In genomic region chr7:155374276-155375252, GRCh38 we compare ENCODE assay signal across 11 cellular contexts.
DNase-seq lines count a peak whose midpoint lies in the region; ATAC-seq and TF ChIP-seq lines count a peak whose summit lies in the region.
"Had no signal": no experiment of that assay in that cellular context is flagged by ENCODE, and none has a peak within 500 bp of the region (broad histone marks: within the 10 kb centered on the region; RNA-seq: fewer than 3 reads in every experiment).

No MANE protein-coding gene starts in this region.

- H3K27me3 ChIP-seq in heart left ventricle (peaks cover 66 to 100% (median 98%) of the 10 kb centered on the region in 9 donors), right atrium auricular region (peaks cover 56 to 92% of the 10 kb centered on the region in 2 donors), upper lobe of right lung (peaks cover 98% of the 10 kb centered on the region), thyroid gland (peaks cover 66% of the 10 kb centered on the region)

- no peak overlapping the region for H3K27ac ChIP-seq in heart left ventricle
- no peak overlapping the region for H3K27ac ChIP-seq in right atrium auricular region
- no peak overlapping the region for H3K27ac ChIP-seq in upper lobe of right lung
- no peak overlapping the region for H3K27ac ChIP-seq in thyroid gland
- H3K27ac ChIP-seq: VCaP had no signal

- peaks cover 5% of the 10 kb centered on the region for H3K36me3 Mint-ChIP-seq in natural killer cell treated with Interleukin-12 subunit alpha and Interleukin-12 subunit beta and Interleukin-15 and Interleukin-18, amount 100 ng/mL, for 72 hours

- 1 to 4% (median 2%) methylated on average over 63 to 110 of the region's 110 CpGs for WGBS in heart left ventricle, 4 donors
- WGBS in thyroid gland, 2 donors, result 3 to 6% methylated on average over 48 to 76 of the region's 110 CpGs

- H3K27me3 Mint-ChIP-seq in natural killer cell treated with Interleukin-12 subunit alpha and Interleukin-12 subunit beta and Interleukin-15 and Interleukin-18, amount 100 ng/mL, for 72 hours, result peaks cover 59 to 78% of the 10 kb centered on the region in 2 donors

- H3K4me3 ChIP-seq in heart left ventricle, result peak overlapping the region; percentile 14 to 41 (median 31)
- peak overlapping the region in 1 of 2 donors; percentile 38 for H3K4me3 ChIP-seq in right atrium auricular region
- H3K4me3 ChIP-seq in astrocyte of the cerebellum (ENCODE audit: low read depth, low read length), result peak overlapping the region; percentile 9
- H3K4me3 ChIP-seq in upper lobe of right lung, result peak overlapping the region; percentile 35
- peak overlapping the region in 1 of 3 donors; percentile 23 for H3K4me3 ChIP-seq in thyroid gland (replicated peaks in 1 of 3)
- H3K4me3 ChIP-seq: MG63 had no signal

- intact Hi-C loops in heart left ventricle (cut with DNase I), result loop anchor here in 1 of 10 donors (10.0 kb wide), 1 partner anchor 80 kb away; the partner anchor contains the start of gene EN2
- intact Hi-C loops in upper lobe of right lung (cut with DNase I), result no loop called here
- intact Hi-C loops in thyroid gland (cut with DNase I), result no loop called here

- ATAC-seq in heart left ventricle (no peak), upper lobe of right lung (no peak), GM18861 (IDR thresholded peaks at IDR 0.05; ENCODE audit: unreplicated experiment) (no peak)
- ATAC-seq in natural killer cell treated with Interleukin-12 subunit alpha and Interleukin-12 subunit beta and Interleukin-15 and Interleukin-18, amount 100 ng/mL, for 72 hours, result no peak

- H3K36me3 ChIP-seq in heart left ventricle (no peaks in the 10 kb centered on the region), right atrium auricular region (no peaks in the 10 kb centered on the region), upper lobe of right lung (no peaks in the 10 kb centered on the region), thyroid gland (no peaks in the 10 kb centered on the region)
- H3K36me3 ChIP-seq: MG63 had no signal

- DNase-seq in heart left ventricle, result peak in 1 of 5 donors; percentile 54
- no peak for DNase-seq in right atrium auricular region (ENCODE audit: low spot score)
- DNase-seq in astrocyte of the cerebellum (ENCODE audit: low read depth), result no peak
- DNase-seq in natural killer cell treated with Interleukin-12 subunit alpha and Interleukin-12 subunit beta and Interleukin-15 and Interleukin-18, amount 100 ng/mL, for 72 hours (ENCODE audit: low spot score), result no peak
- DNase-seq in upper lobe of right lung, result no peak
- no peak for DNase-seq in central memory CD4-positive, alpha-beta T cell
- DNase-seq in thyroid gland, result no peak
- DNase-seq: MG63, midbrain had no signal

- H3K4me1 ChIP-seq in heart left ventricle (peaks cover 0 to 60% (median 40%) of the 10 kb centered on the region in 12 donors), right atrium auricular region (peaks cover 0 to 54% of the 10 kb centered on the region in 2 donors), upper lobe of right lung (peaks cover 37% of the 10 kb centered on the region), thyroid gland (peaks cover 23 to 49% of the 10 kb centered on the region in 2 donors)

- peaks cover 23 to 32% of the 10 kb centered on the region in 2 donors for H3K4me1 Mint-ChIP-seq in natural killer cell treated with Interleukin-12 subunit alpha and Interleukin-12 subunit beta and Interleukin-15 and Interleukin-18, amount 100 ng/mL, for 72 hours (ENCODE audit: low read depth in 2 of 2)

- no peak overlapping the region for H3K27ac Mint-ChIP-seq in natural killer cell treated with Interleukin-12 subunit alpha and Interleukin-12 subunit beta and Interleukin-15 and Interleukin-18, amount 100 ng/mL, for 72 hours

- no peaks in the 10 kb centered on the region for H3K9me3 Mint-ChIP-seq in natural killer cell treated with Interleukin-12 subunit alpha and Interleukin-12 subunit beta and Interleukin-15 and Interleukin-18, amount 100 ng/mL, for 72 hours

- no peaks in the 10 kb centered on the region for H3K9me3 ChIP-seq in heart left ventricle
- no peaks in the 10 kb centered on the region for H3K9me3 ChIP-seq in right atrium auricular region
- H3K9me3 ChIP-seq in upper lobe of right lung, result no peaks in the 10 kb centered on the region
- no peaks in the 10 kb centered on the region for H3K9me3 ChIP-seq in thyroid gland
- H3K9me3 ChIP-seq: MG63 had no signal

- in situ Hi-C loops in astrocyte of the cerebellum (cut with HindIII; ENCODE audit: low sequenced_read_pairs), result no loop called here

- TF ChIP-seq CTCF in heart left ventricle (IDR thresholded peaks at IDR 0.05) (no peak), right atrium auricular region (IDR thresholded peaks at IDR 0.05) (no peak), astrocyte of the cerebellum (IDR thresholded peaks at IDR 0.05; ENCODE audit: low read depth, low read length, missing control alignments) (no peak), upper lobe of right lung (IDR thresholded peaks at IDR 0.05) (no peak), thyroid gland (IDR thresholded peaks at IDR 0.05) (no peak)

- peak overlapping the region; percentile 67 for H3K4me3 Mint-ChIP-seq in natural killer cell treated with Interleukin-12 subunit alpha and Interleukin-12 subunit beta and Interleukin-15 and Interleukin-18, amount 100 ng/mL, for 72 hours

- TF ChIP-seq POLR2A in heart left ventricle (IDR thresholded peaks at IDR 0.05) (no peak), thyroid gland (IDR thresholded peaks at IDR 0.05) (no peak)
